Comparison of ENCODE assay signal across 21 cellular contexts in the genomic region with DNA sequence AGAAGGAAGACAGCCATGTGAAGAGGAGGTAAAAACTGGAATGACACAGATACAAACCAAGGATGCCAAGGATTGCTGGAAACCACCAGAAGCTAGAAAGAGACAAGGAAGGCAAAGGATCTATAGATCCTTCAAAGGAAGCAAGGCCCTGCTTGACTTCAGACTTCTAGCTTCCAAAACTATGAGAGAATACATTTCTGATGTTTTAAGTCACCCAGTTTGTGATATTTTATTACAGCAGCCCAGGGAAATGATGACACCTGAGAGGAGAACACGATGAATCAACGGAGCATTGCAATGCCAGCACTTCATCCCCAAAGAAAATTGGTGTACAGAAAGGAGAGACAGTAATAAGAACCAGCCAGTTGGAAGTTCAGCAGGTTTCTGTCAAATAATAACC.
A peak's percentile ranks its signal among the peaks of the same experiment; 100 is the strongest.
DNase-seq lines count a peak whose midpoint lies in the region; ATAC-seq and TF ChIP-seq lines count a peak whose summit lies in the region.
"Had no signal": no experiment of that assay in that cellular context is flagged by ENCODE, and none has a peak within 500 bp of the region (broad histone marks: within the 10 kb centered on the region; RNA-seq: fewer than 3 reads in every experiment).

No MANE protein-coding gene starts in this region.

- no peak overlapping the region for H3K4me3 ChIP-seq in SK-N-SH (ENCODE audit: low read depth in 2 of 2, low read length in 1 of 2)
- no peak overlapping the region for H3K4me3 ChIP-seq in fibroblast of mammary gland (ENCODE audit: control insufficient read depth, low read depth, low read length)
- H3K4me3 ChIP-seq in Karpas-422 (ENCODE audit: low read length): no peak overlapping the region
- H3K4me3 ChIP-seq: A549, GM12878, SJCRH30 had no signal

- H3K4me2 ChIP-seq in SK-N-SH (peak overlapping the region; percentile 31), Karpas-422 (ENCODE audit: low read depth, low read length, poor library complexity, severe bottlenecking) (no peak overlapping the region)
- H3K4me2 ChIP-seq: A549 had no signal

- TF ChIP-seq EP300 in SK-N-SH (IDR thresholded peaks at IDR 0.05; ENCODE audit: borderline replicate concordance in 1 of 2, low read depth in 1 of 2, low read length in 1 of 2): no peak; a peak in 1 of 4 replicates

- H2AFZ ChIP-seq in SK-N-SH (ENCODE audit: low read depth) (no peak overlapping the region), Karpas-422 (ENCODE audit: low read length) (no peak overlapping the region)

- no peaks in the 10 kb centered on the region for H3K9me2 ChIP-seq in SK-N-SH
- H3K9me2 ChIP-seq in Karpas-422 (replicated peaks; ENCODE audit: insufficient read depth, low read length): no peaks in the 10 kb centered on the region

- H3K79me2 ChIP-seq in SK-N-SH (ENCODE audit: insufficient read depth): peaks cover 79% of the 10 kb centered on the region
- no peaks in the 10 kb centered on the region for H3K79me2 ChIP-seq in Karpas-422 (ENCODE audit: low read length)

- POLR2A ChIA-PET in SK-N-SH (lab: Yijun Ruan, JAX): no interaction called here

- no peak overlapping the region for H3K9ac ChIP-seq in SK-N-SH
- no peak overlapping the region for H3K9ac ChIP-seq in Karpas-422 (ENCODE audit: low read length)

- TF ChIP-seq RAD21 in SK-N-SH (IDR thresholded peaks at IDR 0.05; ENCODE audit: low read length): no peak

- no peaks in the 10 kb centered on the region for H3K9me3 ChIP-seq in SK-N-SH
- H3K9me3 ChIP-seq in Karpas-422 (ENCODE audit: low read length): no peaks in the 10 kb centered on the region
- H3K9me3 ChIP-seq: A549, SJCRH30 had no signal

- no peak for ATAC-seq in GM21390 (IDR thresholded peaks at IDR 0.05; ENCODE audit: unreplicated experiment)
- ATAC-seq: A549, GM12878, PC-3, Right ventricle myocardium inferior had no signal

- H3K4me1 ChIP-seq in SK-N-SH (ENCODE audit: control insufficient read depth in 1 of 2, insufficient read depth in 2 of 2, low read depth in 1 of 2, low read length in 1 of 2) (peaks cover 0 to 11% of the 10 kb centered on the region in 2 experiments; a peak in 1 of 4 replicates), Karpas-422 (ENCODE audit: low read length) (no peaks in the 10 kb centered on the region)
- H3K4me1 ChIP-seq: A549 had no signal

- H3K27ac ChIP-seq in SK-N-SH (ENCODE audit: low read depth in 2 of 2, low read length in 1 of 2): no peak overlapping the region
- no peak overlapping the region for H3K27ac ChIP-seq in Karpas-422 (ENCODE audit: low read length)
- H3K27ac ChIP-seq: A549, SJCRH30 had no signal

- peaks cover 9% of the 10 kb centered on the region for H3F3A ChIP-seq in SK-N-SH (replicated peaks; ENCODE audit: insufficient read depth)

- H3K36me3 ChIP-seq in SK-N-SH (replicated peaks in 1 of 2; ENCODE audit: control insufficient read depth in 1 of 2, insufficient read depth in 2 of 2, low read length in 1 of 2) (no peaks in the 10 kb centered on the region), Karpas-422 (ENCODE audit: insufficient read depth, low read length) (no peaks in the 10 kb centered on the region)
- H3K36me3 ChIP-seq: SJCRH30 had no signal

- DNase-seq in EH (ENCODE audit: low read depth) (peak; percentile 54), SK-N-SH (no peak), fibroblast of mammary gland (ENCODE audit: low read depth) (peak; percentile 19), Karpas-422 (no peak), GM10266 (ENCODE audit: extremely low spot score) (no peak)
- DNase-seq in activated CD4-positive, CD25-positive, alpha-beta regulatory T cell (lab: John Stamatoyannopoulos, UW): no peak
- DNase-seq: CD8-positive, alpha-beta memory T cell; KG1; MM.1S; NCI-H2029; NCI-H446; NCI-H524 treated with DMSO at 0.1 percent for 48 hours; NCI-H82; NK-92 treated with Interleukin-12 subunit alpha and Interleukin-12 subunit beta, amount 100 ng/mL, for 24 hours; PC-3; SJCRH30; T-helper 1 cell had no signal

- WGBS in SK-N-SH (ENCODE audit: low lambda C conversion rate): 50% methylated on average over 2 of the region's 2 CpGs

- TF ChIP-seq CTCF in SK-N-SH (IDR thresholded peaks at IDR 0.05) (no peak), fibroblast of mammary gland (conservative IDR thresholded peaks at IDR 0.05; ENCODE audit: control insufficient read depth, insufficient read depth, low read depth, low read length) (no peak), GM10266 (IDR thresholded peaks at IDR 0.05; ENCODE audit: control insufficient read depth, insufficient read depth, low read depth, missing control alignments) (no peak)

- H4K20me1 ChIP-seq in SK-N-SH (ENCODE audit: insufficient read depth): no peaks in the 10 kb centered on the region; the same call in 1 of the 2 replicates
- no peaks in the 10 kb centered on the region for H4K20me1 ChIP-seq in Karpas-422 (ENCODE audit: insufficient read depth, low read depth, low read length)

- CTCF ChIA-PET in SK-N-SH (lab: Yijun Ruan, JAX): interaction anchor here (0.6 kb wide), 1 partner anchor 25 kb away, joined by 3 read pairs; no protein-coding TSS in a partner anchor

- no peaks in the 10 kb centered on the region for H3K27me3 ChIP-seq in SK-N-SH (ENCODE audit: insufficient read depth)
- no peaks in the 10 kb centered on the region for H3K27me3 ChIP-seq in Karpas-422 (ENCODE audit: low read length)
- H3K27me3 ChIP-seq: SJCRH30 had no signal

TF ChIP-seq in SK-N-SH, 30 proteins besides CTCF, POLR2A, EP300 and RAD21:
- peak; percentile 47 for TF ChIP-seq TCF12 (IDR thresholded peaks at IDR 0.05)
- TF ChIP-seq MEF2A (IDR thresholded peaks at IDR 0.05; ENCODE audit: borderline replicate concordance, low read depth): no peak
- TF ChIP-seq FOSL2 (IDR thresholded peaks at IDR 0.05; ENCODE audit: borderline replicate concordance, low read depth): peak; percentile 45; the same call in 1 of the 2 replicates
- peak; percentile 36; the same call in 1 of the 2 replicates for TF ChIP-seq JUND (IDR thresholded peaks at IDR 0.05)
- TF ChIP-seq TEAD4 (IDR thresholded peaks at IDR 0.05; ENCODE audit: borderline replicate concordance, insufficient read depth): peak; percentile 35; the same call in 1 of the 2 replicates
- TF ChIP-seq EZH2phosphoT487 (IDR thresholded peaks at IDR 0.05; ENCODE audit: borderline replicate concordance, low read depth): no peak
- no peak for TF ChIP-seq ELF1 (IDR thresholded peaks at IDR 0.05)
- TF ChIP-seq NFIC (IDR thresholded peaks at IDR 0.05; ENCODE audit: borderline replicate concordance): peak; percentile 20; the same call in 1 of the 2 replicates

Comparison
In these comparisons a context has a peak if more than half of its experiments do, and no peak if none do; other contexts are left out.
1. DNase-seq: peak in EH (single experiment) and fibroblast of mammary gland (single experiment); none in SK-N-SH (single experiment), Karpas-422 (single experiment), activated CD4-positive, CD25-positive, alpha-beta regulatory T cell (0 of 4) and GM10266 (single experiment).